ENCODE assay signal across 18 cellular contexts in the genomic region with DNA sequence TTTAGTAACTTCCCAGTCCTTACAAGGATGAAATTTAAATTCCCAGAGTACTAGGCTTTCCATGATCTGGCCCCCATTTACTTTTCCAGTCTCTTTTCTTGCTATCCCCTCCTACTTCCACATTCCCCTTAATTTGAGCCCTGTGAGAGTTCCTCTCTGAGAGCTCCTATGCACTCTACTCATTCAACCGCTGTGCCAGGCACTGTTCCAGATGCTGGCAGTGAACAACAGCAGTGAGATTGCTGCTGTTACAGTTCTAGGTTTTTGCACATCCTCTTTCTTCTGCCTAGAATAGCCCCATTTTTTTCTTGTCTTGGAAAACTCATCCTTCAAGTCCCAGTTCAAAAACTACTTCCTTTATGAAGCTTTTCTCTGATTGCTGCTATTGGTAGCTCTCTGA. TPM values are rescaled to one million over a fixed set of nuclear protein-coding genes. Genes with fewer than 3 reads are reported as not detected.
A peak's percentile ranks its signal among the peaks of the same experiment; 100 is the strongest.
DNase-seq lines count a peak whose midpoint lies in the region; ATAC-seq and TF ChIP-seq lines count a peak whose summit lies in the region.
"Had no signal": no experiment of that assay in that cellular context is flagged by ENCODE, and none has a peak within 500 bp of the region (broad histone marks: within the 10 kb centered on the region; RNA-seq: fewer than 3 reads in every experiment).

No MANE protein-coding gene starts in this region.

- H3K4me1 Mint-ChIP-seq in activated naive CD8-positive, alpha-beta T cell (ENCODE audit: low read depth), result peaks cover 2% of the 10 kb centered on the region
- H3K4me1 Mint-ChIP-seq in activated naive CD8-positive, alpha-beta T cell treated with anti-CD3 and anti-CD28 coated beads, Interleukin-2, amount 50 U/mL, for 24 hours, result peaks cover 4% of the 10 kb centered on the region

- peaks cover 12% of the 10 kb centered on the region for H3K36me3 Mint-ChIP-seq in activated naive CD8-positive, alpha-beta T cell
- peaks cover 45% of the 10 kb centered on the region for H3K36me3 Mint-ChIP-seq in activated naive CD8-positive, alpha-beta T cell treated with anti-CD3 and anti-CD28 coated beads, Interleukin-2, amount 50 U/mL, for 24 hours (ENCODE audit: low read depth)

- H3K27ac ChIP-seq in hepatocyte, result no peak overlapping the region
- H3K27ac ChIP-seq: C4-2B, Peyer's patch had no signal

- no peak overlapping the region for H2AFZ ChIP-seq in hepatocyte

- no peaks in the 10 kb centered on the region for H3K9me2 ChIP-seq in hepatocyte (replicated peaks; ENCODE audit: insufficient read depth)

- DNase-seq in activated naive CD8-positive, alpha-beta T cell treated with anti-CD3 and anti-CD28 coated beads, Interleukin-2, amount 50 U/mL, for 24 hours, result no peak
- DNase-seq in Kasumi-1 (lab: John Stamatoyannopoulos, UW) (peak; percentile 37), inferior parietal cortex (ENCODE audit: extremely low spot score) (peak; percentile 25), putamen (ENCODE audit: low spot score) (peak; percentile 8), NCI-H128 (lab: John Stamatoyannopoulos, UW; ENCODE audit: unreplicated experiment) (no peak), hepatocyte (ENCODE audit: low spot score) (no peak)
- DNase-seq: GDM1, HCEC 1CT, KBM-7, NCI-H1048, NCI-H2081 treated with DMSO at 0.1 percent for 48 hours, NCI-H524, Peyer's patch, SHP77 had no signal

- H3K79me2 ChIP-seq in hepatocyte, result no peaks in the 10 kb centered on the region

- H3K4me2 ChIP-seq in hepatocyte, result no peak overlapping the region

- ATAC-seq in activated naive CD8-positive, alpha-beta T cell treated with anti-CD3 and anti-CD28 coated beads, Interleukin-2, amount 50 U/mL, for 24 hours, result no peak
- ATAC-seq in HG03457 (IDR thresholded peaks at IDR 0.05; ENCODE audit: unreplicated experiment), result no peak
- ATAC-seq: GM12878 had no signal

- no peaks in the 10 kb centered on the region for H3K9me3 ChIP-seq in hepatocyte (ENCODE audit: low read depth)
- H3K9me3 ChIP-seq: Peyer's patch had no signal

- H4K20me1 ChIP-seq in hepatocyte (ENCODE audit: insufficient read depth, poor library complexity, severe bottlenecking), result no peaks in the 10 kb centered on the region

- H3K36me3 ChIP-seq in hepatocyte (replicated peaks; ENCODE audit: insufficient read depth, low read depth), result no peaks in the 10 kb centered on the region

- H3K27me3 ChIP-seq in hepatocyte, result no peaks in the 10 kb centered on the region
- H3K27me3 ChIP-seq: Peyer's patch had no signal

- H3K27ac Mint-ChIP-seq in activated naive CD8-positive, alpha-beta T cell, result peak overlapping the region; percentile 23
- no peak overlapping the region for H3K27ac Mint-ChIP-seq in activated naive CD8-positive, alpha-beta T cell treated with anti-CD3 and anti-CD28 coated beads, Interleukin-2, amount 50 U/mL, for 24 hours

- 93% methylated on average over 1 of the region's 1 CpG for WGBS in hepatocyte (ENCODE audit: low lambda C conversion rate, missing lambda C conversion rate)

- no peak for TF ChIP-seq CTCF in hepatocyte (IDR thresholded peaks at IDR 0.05; ENCODE audit: poor library complexity)

- H3K4me3 Mint-ChIP-seq in activated naive CD8-positive, alpha-beta T cell, result no peak overlapping the region
- H3K4me3 Mint-ChIP-seq in activated naive CD8-positive, alpha-beta T cell treated with anti-CD3 and anti-CD28 coated beads, Interleukin-2, amount 50 U/mL, for 24 hours, result no peak overlapping the region

- H3K4me3 ChIP-seq in hepatocyte, result no peak overlapping the region
- H3K4me3 ChIP-seq: GM12878, Peyer's patch had no signal

- no peaks in the 10 kb centered on the region for H3K4me1 ChIP-seq in hepatocyte (ENCODE audit: insufficient read depth)
- H3K4me1 ChIP-seq: Peyer's patch had no signal

- H3K9me3 Mint-ChIP-seq in activated naive CD8-positive, alpha-beta T cell (ENCODE audit: low read depth), result no peaks in the 10 kb centered on the region
- no peaks in the 10 kb centered on the region for H3K9me3 Mint-ChIP-seq in activated naive CD8-positive, alpha-beta T cell treated with anti-CD3 and anti-CD28 coated beads, Interleukin-2, amount 50 U/mL, for 24 hours

- no peaks in the 10 kb centered on the region for H3K27me3 Mint-ChIP-seq in activated naive CD8-positive, alpha-beta T cell
- no peaks in the 10 kb centered on the region for H3K27me3 Mint-ChIP-seq in activated naive CD8-positive, alpha-beta T cell treated with anti-CD3 and anti-CD28 coated beads, Interleukin-2, amount 50 U/mL, for 24 hours

RNA-seq across cellular contexts. Expression of a gene that starts 18.8 kb away (rescaled TPM):
- total RNA-seq in hepatocyte, result 27.8 and 29.8 TPM in 2 replicates
- 13.4 and 15.3 TPM in 2 replicates for polyA plus RNA-seq in hepatocyte

RNA-seq across cellular contexts. Expression of a gene that starts 35.4 kb away (rescaled TPM):
- 47.9 and 52.9 TPM in 2 replicates for total RNA-seq in hepatocyte
- polyA plus RNA-seq in hepatocyte, result 35.4 and 37.1 TPM in 2 replicates

Comparison
In these comparisons a context has a peak if more than half of its experiments do, and no peak if none do; other contexts are left out.
1. DNase-seq: peak in Kasumi-1 (2 of 2), inferior parietal cortex (single experiment) and putamen (single experiment); none in activated naive CD8-positive, alpha-beta T cell treated with anti-CD3 and anti-CD28 coated beads, Interleukin-2, amount 50 U/mL, for 24 hours (single experiment), NCI-H128 (single experiment) and hepatocyte (single experiment).